8 cellular contexts compared by ENCODE assay signal in genomic region chr3:128650096-128651050, GRCh38. TPM values are rescaled to one million over a fixed set of nuclear protein-coding genes. Genes with fewer than 3 reads are reported as not detected.
DNase-seq lines count a peak whose midpoint lies in the region; ATAC-seq and TF ChIP-seq lines count a peak whose summit lies in the region.

Gene RPN1, minus strand, starts transcription at chr3:128650818. Its CDS starts 18 bp downstream, at chr3:128650800.

- peak within 1 kb of the TSS; percentile 91 for H3K4me3 Mint-ChIP-seq in neural progenitor cell

- H3K9me3 Mint-ChIP-seq in neural progenitor cell = peaks cover 2% of the 10 kb centered on the region

- H3K4me1 ChIP-seq in SJSA1 (replicated peaks) (0 out of 2 replicates have a peak, but pooled peaks cover 7% of the 10 kb centered on the region), foreskin keratinocyte (peaks cover 6% of the 10 kb centered on the region), neural progenitor cell (peaks cover 10% of the 10 kb centered on the region), stomach smooth muscle (ENCODE audit: control insufficient read depth, insufficient read depth, low read length) (no peaks in the 10 kb centered on the region)

- peak within 1 kb of the TSS; percentile 95 for H3K9ac ChIP-seq in neural progenitor cell
- peak within 1 kb of the TSS; percentile 95 to 98 for H3K9ac ChIP-seq in stomach smooth muscle (ENCODE audit: low read length in 2 of 2)

- H3K4me1 Mint-ChIP-seq in neural progenitor cell = peaks cover 14% of the 10 kb centered on the region

- peak within 1 kb of the TSS; percentile 86 for H3K4me2 ChIP-seq in neural progenitor cell

- H3K27ac ChIP-seq in SJSA1 (peak within 1 kb of the TSS; percentile 94), foreskin keratinocyte (peak within 1 kb of the TSS; percentile 95), neural progenitor cell (peak within 1 kb of the TSS; percentile 82), stomach smooth muscle (ENCODE audit: low read length) (peak within 1 kb of the TSS; percentile 95)

- peaks cover 7% of the 10 kb centered on the region; the same call in 1 of the 2 replicates for H3K9me3 ChIP-seq in SJSA1 (replicated peaks)
- H3K9me3 ChIP-seq in neural progenitor cell (ENCODE audit: low read depth) = no peaks in the 10 kb centered on the region
- H3K9me3 ChIP-seq in stomach smooth muscle (ENCODE audit: control insufficient read depth in 2 of 2, low read length in 2 of 2) = no peaks in the 10 kb centered on the region

- H3K36me3 ChIP-seq in SJSA1 = peaks cover 12% of the 10 kb centered on the region
- no peaks in the 10 kb centered on the region for H3K36me3 ChIP-seq in neural progenitor cell
- no peaks in the 10 kb centered on the region for H3K36me3 ChIP-seq in stomach smooth muscle (ENCODE audit: control insufficient read depth in 2 of 2, insufficient read depth in 2 of 2, low read length in 2 of 2)

- ATAC-seq in foreskin keratinocyte = peak; percentile 96

- H3K27me3 ChIP-seq in SJSA1 (replicated peaks) = no peaks in the 10 kb centered on the region
- no peaks in the 10 kb centered on the region for H3K27me3 ChIP-seq in foreskin keratinocyte
- H3K27me3 ChIP-seq in neural progenitor cell = no peaks in the 10 kb centered on the region
- H3K27me3 ChIP-seq in stomach smooth muscle (ENCODE audit: control insufficient read depth in 1 of 2, insufficient read depth in 2 of 2, low read length in 2 of 2) = no peaks in the 10 kb centered on the region

- peak within 1 kb of the TSS; percentile 83 for H2AFZ ChIP-seq in neural progenitor cell (replicated peaks)

- H4K20me1 ChIP-seq in neural progenitor cell (ENCODE audit: low read depth) = peaks cover 36% of the 10 kb centered on the region

- peaks cover 53% of the 10 kb centered on the region for H3K79me2 ChIP-seq in neural progenitor cell (ENCODE audit: low read depth)

- H3K27me3 Mint-ChIP-seq in neural progenitor cell (ENCODE audit: insufficient read depth, low read depth) = peaks cover 7% of the 10 kb centered on the region

- no peaks in the 10 kb centered on the region for H3K36me3 Mint-ChIP-seq in neural progenitor cell

- peak within 1 kb of the TSS; percentile 81 for H3K27ac Mint-ChIP-seq in neural progenitor cell

- TF ChIP-seq CTCF in HFF-Myc (IDR thresholded peaks at IDR 0.05; ENCODE audit: low read depth, low read length, missing control alignments) (no peak), foreskin keratinocyte (conservative IDR thresholded peaks at IDR 0.05) (no peak), neural progenitor cell (IDR thresholded peaks at IDR 0.05) (no peak)

- H3K4me3 ChIP-seq in HFF-Myc (replicated peaks; ENCODE audit: low read depth, low read length) (peak within 1 kb of the TSS; percentile 95), SJSA1 (peak within 1 kb of the TSS; percentile 100), neural progenitor cell (peak within 1 kb of the TSS; percentile 97), stomach smooth muscle (ENCODE audit: low read length in 2 of 2) (peak within 1 kb of the TSS; percentile 88 to 99)

- H3F3A ChIP-seq in neural progenitor cell (ENCODE audit: low read depth) = no peaks in the 10 kb centered on the region

- DNase-seq in GM04503 (ENCODE audit: low read depth) = peak; percentile 74
- peak; percentile 82 for DNase-seq in HFF-Myc (ENCODE audit: extremely low read depth, low read depth)
- DNase-seq in MV-4-11 (lab: John Stamatoyannopoulos, UW) = peak; percentile 94
- peak; percentile 91 to 94 for DNase-seq in SJSA1 (ENCODE audit: low read depth in 1 of 2, low spot score in 2 of 2)
- peak; percentile 77 to 93 (median 90) for DNase-seq in activated naive CD4-positive, alpha-beta T cell (lab: John Stamatoyannopoulos, UW)
- peak; percentile 68 to 89 for DNase-seq in foreskin keratinocyte
- DNase-seq in neural progenitor cell (ENCODE audit: low spot score) = peak; percentile 97

RNA-seq across cellular contexts. Expression of gene RPN1, which starts in this region (rescaled TPM):
- total RNA-seq in SJSA1 (2014; rRNA removed; shearing (Covaris generic)) = 327 and 374 TPM in 2 replicates
- total RNA-seq in foreskin keratinocyte (268 and 307 TPM in 2 replicates), neural progenitor cell (ENCODE audit: low replicate concordance) (186 and 214 TPM in 2 replicates)
- polyA plus RNA-seq in foreskin keratinocyte = 175 and 177 TPM in 2 replicates

Comparison
In these comparisons a context has a peak if more than half of its experiments do, and no peak if none do; other contexts are left out.
1. Peak in every context shown above with its lines: DNase-seq, ATAC-seq, H3K4me3 ChIP-seq and H3K27ac ChIP-seq.